ENCODE assay signal across 1 cellular context in the genomic region with DNA sequence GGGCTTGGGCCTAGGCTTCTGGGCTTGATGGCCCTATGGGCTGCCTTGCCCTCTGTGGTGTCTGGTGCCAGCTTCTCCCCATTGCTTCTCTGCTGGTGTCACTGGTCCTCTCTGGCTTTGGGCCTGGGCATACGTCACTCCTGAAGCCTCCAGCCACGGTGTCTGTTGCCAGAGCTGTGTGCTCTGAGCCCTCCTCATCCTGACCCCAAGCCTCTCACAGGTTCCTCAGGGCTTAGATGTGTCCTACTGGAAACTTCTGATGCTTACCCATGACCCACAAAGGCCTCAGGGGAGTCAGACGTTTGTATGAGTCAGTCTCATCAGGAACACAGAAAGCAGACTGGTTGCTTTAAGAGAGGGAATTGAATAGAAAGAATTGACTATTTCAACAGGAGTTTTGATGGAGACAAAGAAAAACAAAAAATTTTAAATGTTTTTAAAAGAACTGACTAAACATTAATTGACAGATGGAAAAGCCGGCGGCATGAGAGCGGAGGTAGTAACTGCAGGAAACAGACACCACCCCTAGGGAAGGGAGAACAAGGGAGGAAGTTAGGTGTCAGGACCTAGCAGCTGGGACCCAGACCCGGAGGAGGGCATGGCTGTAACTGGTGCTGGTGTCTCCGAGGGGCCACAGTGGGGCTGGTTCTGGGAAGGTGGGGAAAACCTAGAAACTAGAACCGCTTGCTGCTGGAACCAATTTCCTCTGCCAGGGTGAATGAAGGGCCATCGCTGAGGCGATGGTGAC.
TF ChIP-seq lines count a peak whose summit lies in the region.

No MANE protein-coding gene starts in this region.

TF ChIP-seq in GM12878, 131 proteins besides CTCF, POLR2A, EP300 and RAD21 (continued from another document):
- no peak for TF ChIP-seq BCL11A (IDR thresholded peaks at IDR 0.05; ENCODE audit: low read depth, low read length)
- TF ChIP-seq FOXK2 (IDR thresholded peaks at IDR 0.05): no peak
- TF ChIP-seq IRF4 (IDR thresholded peaks at IDR 0.05; ENCODE audit: low read depth, low read length): no peak
- TF ChIP-seq, protein P1, sequence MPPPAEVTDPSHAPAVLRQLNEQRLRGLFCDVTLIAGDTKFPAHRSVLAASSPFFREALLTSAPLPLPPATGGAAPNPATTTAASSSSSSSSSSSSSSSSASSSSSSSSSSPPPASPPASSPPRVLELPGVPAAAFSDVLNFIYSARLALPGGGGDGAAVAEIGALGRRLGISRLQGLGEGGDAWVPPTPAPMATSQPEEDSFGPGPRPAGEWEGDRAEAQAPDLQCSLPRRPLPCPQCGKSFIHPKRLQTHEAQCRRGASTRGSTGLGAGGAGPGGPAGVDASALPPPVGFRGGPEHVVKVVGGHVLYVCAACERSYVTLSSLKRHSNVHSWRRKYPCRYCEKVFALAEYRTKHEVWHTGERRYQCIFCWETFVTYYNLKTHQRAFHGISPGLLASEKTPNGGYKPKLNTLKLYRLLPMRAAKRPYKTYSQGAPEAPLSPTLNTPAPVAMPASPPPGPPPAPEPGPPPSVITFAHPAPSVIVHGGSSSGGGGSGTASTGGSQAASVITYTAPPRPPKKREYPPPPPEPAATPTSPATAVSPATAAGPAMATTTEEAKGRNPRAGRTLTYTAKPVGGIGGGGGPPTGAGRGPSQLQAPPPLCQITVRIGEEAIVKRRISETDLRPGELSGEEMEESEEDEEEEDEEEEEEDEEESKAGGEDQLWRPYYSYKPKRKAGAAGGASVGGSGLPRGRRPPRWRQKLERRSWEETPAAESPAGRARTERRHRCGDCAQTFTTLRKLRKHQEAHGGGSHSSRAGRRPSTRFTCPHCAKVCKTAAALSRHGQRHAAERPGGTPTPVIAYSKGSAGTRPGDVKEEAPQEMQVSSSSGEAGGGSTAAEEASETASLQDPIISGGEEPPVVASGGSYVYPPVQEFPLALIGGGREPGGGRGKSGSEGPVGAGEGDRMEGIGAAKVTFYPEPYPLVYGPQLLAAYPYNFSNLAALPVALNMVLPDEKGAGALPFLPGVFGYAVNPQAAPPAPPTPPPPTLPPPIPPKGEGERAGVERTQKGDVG (CRISPR knock-in tag; IDR thresholded peaks at IDR 0.05): no peak
- no peak for TF ChIP-seq ZNF687 (IDR thresholded peaks at IDR 0.05)
- TF ChIP-seq SUZ12 (IDR thresholded peaks at IDR 0.05; ENCODE audit: unreplicated experiment): no peak
- no peak for TF ChIP-seq USF2 (IDR thresholded peaks at IDR 0.05; ENCODE audit: borderline replicate concordance, low read depth, low read length)
- TF ChIP-seq RCOR1 (conservative IDR thresholded peaks at IDR 0.05; ENCODE audit: low read depth, low read length): no peak
- no peak for TF ChIP-seq SIX5 (IDR thresholded peaks at IDR 0.05; ENCODE audit: low read depth, low read length, severe bottlenecking)
- TF ChIP-seq CHD4 (IDR thresholded peaks at IDR 0.05): no peak
- TF ChIP-seq TBL1XR1 (IDR thresholded peaks at IDR 0.05; ENCODE audit: low read depth, low read length): no peak
- no peak for TF ChIP-seq FOXM1 (IDR thresholded peaks at IDR 0.05; ENCODE audit: low read depth, low read length)
- TF ChIP-seq CBFB (IDR thresholded peaks at IDR 0.05; ENCODE audit: low read depth): no peak
- no peak for TF ChIP-seq BCLAF1 (IDR thresholded peaks at IDR 0.05)
- no peak for TF ChIP-seq PBX3 (IDR thresholded peaks at IDR 0.05; ENCODE audit: insufficient replicate concordance, low read depth, low read length)
- TF ChIP-seq GATAD2B (conservative IDR thresholded peaks at IDR 0.05; ENCODE audit: low read depth): no peak
- no peak for TF ChIP-seq YBX1 (IDR thresholded peaks at IDR 0.05)
- TF ChIP-seq SREBF2 (IDR thresholded peaks at IDR 0.05; ENCODE audit: low read length): no peak
- no peak for TF ChIP-seq JUNB (IDR thresholded peaks at IDR 0.05)
TF ChIP-seq in GM12878: peak in this region for 0.
